Comparison of ENCODE assay signal across 15 cellular contexts in genomic region chr5:168165221-168165965, GRCh38.
A peak's percentile ranks its signal among the peaks of the same experiment; 100 is the strongest.
DNase-seq lines count a peak whose midpoint lies in the region; ATAC-seq and TF ChIP-seq lines count a peak whose summit lies in the region.
"Had no signal": no experiment of that assay in that cellular context is flagged by ENCODE, and none has a peak within 500 bp of the region (broad histone marks: within the 10 kb centered on the region; RNA-seq: fewer than 3 reads in every experiment).

No MANE protein-coding gene starts in this region.

- H3K4me2 ChIP-seq in mesendoderm (ENCODE audit: low read length) (no peak overlapping the region), Karpas-422 (ENCODE audit: low read depth, low read length, poor library complexity, severe bottlenecking) (no peak overlapping the region)

- no peak overlapping the region for H2BK5ac ChIP-seq in mesendoderm (ENCODE audit: low read length)

- H3K36me3 ChIP-seq in body of pancreas (replicated peaks in 1 of 2; ENCODE audit: insufficient read depth in 1 of 2, low read depth in 2 of 2) (no peaks in the 10 kb centered on the region), mesendoderm (ENCODE audit: control insufficient read depth, insufficient read depth, low read length) (no peaks in the 10 kb centered on the region), Karpas-422 (ENCODE audit: insufficient read depth, low read length) (no peaks in the 10 kb centered on the region)

- no peaks in the 10 kb centered on the region for H3K79me2 ChIP-seq in mesendoderm (ENCODE audit: control insufficient read depth, insufficient read depth, low read length)
- no peaks in the 10 kb centered on the region for H3K79me2 ChIP-seq in Karpas-422 (ENCODE audit: low read length)

- H3K27ac ChIP-seq in body of pancreas (peak overlapping the region in 3 of 4 donors; percentile 49 to 65 (median 62)), mesendoderm (ENCODE audit: low read depth, low read length) (no peak overlapping the region), Karpas-422 (ENCODE audit: low read length) (no peak overlapping the region)
- H3K27ac ChIP-seq: C4-2B, SJSA1 had no signal

- no peak overlapping the region for H4K5ac ChIP-seq in mesendoderm (ENCODE audit: low read length)

- H2BK15ac ChIP-seq in mesendoderm (replicated peaks; ENCODE audit: low read depth): no peak overlapping the region

- no peak for TF ChIP-seq CTCF in body of pancreas (IDR thresholded peaks at IDR 0.05)
- TF ChIP-seq CTCF in omental fat pad (IDR thresholded peaks at IDR 0.05): no peak

- no peak overlapping the region for H2AK5ac ChIP-seq in mesendoderm (ENCODE audit: low read length)

- ATAC-seq in body of pancreas (no peak), GM18498 (IDR thresholded peaks at IDR 0.05; ENCODE audit: unreplicated experiment) (no peak), omental fat pad (ENCODE audit: low FRiP score) (no peak)
- ATAC-seq: HCT116; naive thymus-derived CD8-positive, alpha-beta T cell had no signal

- no peaks in the 10 kb centered on the region for H4K20me1 ChIP-seq in Karpas-422 (ENCODE audit: insufficient read depth, low read depth, low read length)

- WGBS in body of pancreas, 2 donors: 41 to 54% methylated on average over 9 of the region's 9 CpGs
- no CpG with 5 or more reads among the region's 9 CpGs for WGBS in mesendoderm (ENCODE audit: extremely low coverage, insufficient coverage, low lambda C conversion rate)

- no peak overlapping the region for H4K8ac ChIP-seq in mesendoderm (ENCODE audit: low read depth, low read length)

- TF ChIP-seq POLR2A in body of pancreas (IDR thresholded peaks at IDR 0.05): no peak

- intact Hi-C loops in body of pancreas (cut with DNase I): no loop called here

- H2BK120ac ChIP-seq in mesendoderm (ENCODE audit: low read depth, low read length): peak overlapping the region; percentile 86

- no peaks in the 10 kb centered on the region for H3K79me1 ChIP-seq in mesendoderm (ENCODE audit: low read length)

- no peak overlapping the region for H3K23ac ChIP-seq in mesendoderm (ENCODE audit: low read length)

- H3K18ac ChIP-seq in mesendoderm (ENCODE audit: low read length): peak overlapping the region; percentile 1

- no peak overlapping the region for H3K9ac ChIP-seq in mesendoderm (ENCODE audit: low read length)
- no peak overlapping the region for H3K9ac ChIP-seq in Karpas-422 (ENCODE audit: low read length)

- DNase-seq in C1 segment of cervical spinal cord (lab: John Stamatoyannopoulos, UW) (peak in 9 of 14 donors; percentile 8 to 65 (median 29)), NCI-H1105 (lab: John Stamatoyannopoulos, UW) (peak; percentile 20), body of pancreas (peak in 3 of 4 donors; percentile 12 to 25 (median 17)), mesendoderm (peak; percentile 56), Karpas-422 (no peak), omental fat pad (ENCODE audit: low spot score) (no peak)
- no peak for DNase-seq in activated CD4-positive, alpha-beta T cell treated with anti-CD3 and anti-CD28 coated beads for 4 hours
- DNase-seq: activated T-cell treated with anti-CD3 and anti-CD28 coated beads, Interleukin-2, amount 50 U/mL, for 24 hours; KG1; naive thymus-derived CD8-positive, alpha-beta T cell; NCI-H510A treated with DMSO at 0.1 percent for 48 hours had no signal

- no peaks in the 10 kb centered on the region for H3K27me3 ChIP-seq in body of pancreas
- no peaks in the 10 kb centered on the region for H3K27me3 ChIP-seq in mesendoderm (ENCODE audit: insufficient read depth, low read length, poor library complexity)
- H3K27me3 ChIP-seq in Karpas-422 (ENCODE audit: low read length): no peaks in the 10 kb centered on the region
- H3K27me3 ChIP-seq: SJSA1 had no signal

- H3K4me3 ChIP-seq in body of pancreas (no peak overlapping the region), mesendoderm (ENCODE audit: low read length) (no peak overlapping the region), Karpas-422 (ENCODE audit: low read length) (no peak overlapping the region)
- H3K4me3 ChIP-seq: SJSA1 had no signal

- H3K9me3 ChIP-seq in body of pancreas (no peaks in the 10 kb centered on the region), Karpas-422 (ENCODE audit: low read length) (no peaks in the 10 kb centered on the region)
- H3K9me3 ChIP-seq: SJSA1 had no signal

- H3K4me1 ChIP-seq in body of pancreas: peaks cover 21% of the 10 kb centered on the region
- peaks cover 2% of the 10 kb centered on the region for H3K4me1 ChIP-seq in mesendoderm (ENCODE audit: control insufficient read depth, low read depth, low read length)
- no peaks in the 10 kb centered on the region for H3K4me1 ChIP-seq in Karpas-422 (ENCODE audit: low read length)

- no peaks in the 10 kb centered on the region for H3K9me2 ChIP-seq in Karpas-422 (replicated peaks; ENCODE audit: insufficient read depth, low read length)

- H3K4ac ChIP-seq in mesendoderm (ENCODE audit: low read depth, low read length): no peak overlapping the region

- H3K56ac ChIP-seq in mesendoderm (ENCODE audit: low read length): peak overlapping the region; percentile 4

- H2AFZ ChIP-seq in Karpas-422 (ENCODE audit: low read length): no peak overlapping the region

Comparison
In these comparisons a context has a peak if more than half of its experiments do, and no peak if none do; other contexts are left out.
1. DNase-seq: peak in C1 segment of cervical spinal cord (9 of 14), NCI-H1105 (single experiment), body of pancreas (3 of 4) and mesendoderm (single experiment); none in Karpas-422 (single experiment), activated CD4-positive, alpha-beta T cell treated with anti-CD3 and anti-CD28 coated beads for 4 hours (0 of 2) and omental fat pad (single experiment).
2. H3K27ac ChIP-seq: peak in body of pancreas (3 of 4); none in mesendoderm (single experiment) and Karpas-422 (single experiment).